8 cellular contexts compared by ENCODE assay signal in the genomic region with DNA sequence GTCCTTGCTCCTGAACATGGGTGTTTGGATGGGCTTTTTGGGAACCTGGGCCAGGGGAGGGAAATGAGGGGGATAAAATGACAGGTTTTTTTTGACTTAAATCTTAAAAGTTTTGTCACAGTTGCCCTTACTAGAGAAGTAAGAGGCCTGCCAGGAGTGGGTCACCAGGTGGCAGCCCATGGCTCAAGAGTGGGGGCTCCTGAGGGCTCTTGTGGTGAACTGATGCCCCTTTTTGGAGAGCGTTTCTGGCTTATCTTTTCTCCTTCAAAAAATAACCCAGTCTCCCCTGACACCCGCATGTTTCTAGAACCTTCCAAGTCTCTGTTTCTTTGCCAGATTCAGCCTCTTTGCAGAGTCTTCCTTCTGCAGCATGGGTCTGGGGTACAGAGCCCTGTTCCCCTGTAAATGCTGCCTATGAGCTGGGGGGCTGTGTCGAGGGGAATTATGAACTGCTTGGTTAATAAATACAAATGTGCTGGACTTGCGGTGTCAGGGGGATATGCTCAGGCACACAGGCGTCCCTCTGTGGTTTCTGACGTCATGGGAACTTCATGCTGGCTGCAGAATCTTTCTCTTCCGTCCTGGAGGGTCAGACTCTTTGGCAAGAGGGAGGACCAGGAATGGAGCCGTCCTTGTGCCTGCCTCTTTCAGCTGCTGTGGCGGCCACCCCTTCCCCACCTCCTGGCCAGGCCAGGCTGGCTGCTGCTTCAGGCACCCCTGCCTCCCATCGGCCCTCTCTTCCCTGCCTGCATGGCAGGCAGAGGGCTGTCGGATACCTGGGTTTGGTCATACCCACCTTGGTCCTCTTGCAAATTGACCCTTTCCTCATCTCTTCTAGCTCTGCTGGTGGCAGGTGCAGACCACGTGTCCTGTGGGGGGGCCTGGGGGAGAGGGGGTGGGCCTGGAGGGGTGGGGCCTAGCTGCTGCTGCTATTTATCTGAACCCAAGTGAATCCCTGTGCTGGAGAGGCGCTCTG. TPM values are rescaled to one million over a fixed set of nuclear protein-coding genes. Genes with fewer than 3 reads are reported as not detected.
A peak's percentile ranks its signal among the peaks of the same experiment; 100 is the strongest.
DNase-seq lines count a peak whose midpoint lies in the region; ATAC-seq and TF ChIP-seq lines count a peak whose summit lies in the region.

No MANE protein-coding gene starts in this region.

- peak overlapping the region; percentile 97 to 100 (median 100) for H3K27ac ChIP-seq in body of pancreas
- H3K27ac ChIP-seq in skeletal muscle tissue (ENCODE audit: low read depth, low read length), result peak overlapping the region; percentile 100

- TF ChIP-seq POLR2A in GM18526 (IDR thresholded peaks at IDR 0.05; ENCODE audit: extremely low read depth, insufficient read length) (peak; percentile 36), body of pancreas (IDR thresholded peaks at IDR 0.05) (peak; percentile 9 to 45 (median 40))

- H3K4me3 ChIP-seq in AG04449 (ENCODE audit: low read depth, low read length) (peak overlapping the region; percentile 36), body of pancreas (no peak overlapping the region), iPS-18c (ENCODE audit: insufficient read depth, low read depth, low read length) (peak overlapping the region; percentile 34), skeletal muscle tissue (ENCODE audit: low read length in 3 of 3) (peak overlapping the region; percentile 72 to 87 (median 79))

- CTCF ChIA-PET in AG04449 (lab: Yijun Ruan, JAX), result interaction anchor here (0.7 to 24.0 kb wide), 27 partner anchors 9 to 500 kb away, joined by 3 to 735 read pairs (median 10); a partner anchor contains a TSS

- ATAC-seq in body of pancreas (peak; percentile 15), GM18867 (IDR thresholded peaks at IDR 0.05; ENCODE audit: unreplicated experiment) (no peak)

- TF ChIP-seq CTCF in AG04449 (IDR thresholded peaks at IDR 0.05; ENCODE audit: insufficient read depth, low read length, missing control alignments) (no peak), body of pancreas (IDR thresholded peaks at IDR 0.05) (no peak)

- peak overlapping the region; percentile 75 to 100 (median 92) for H3K9ac ChIP-seq in skeletal muscle tissue (ENCODE audit: low read depth in 1 of 3, low read length in 3 of 3)

- POLR2A ChIA-PET in AG04449 (lab: Yijun Ruan, JAX), result interaction anchor here (1.0 to 11.6 kb wide), 11 partner anchors 33 to 485 kb away, joined by 3 to 233 read pairs (median 13); a partner anchor contains a TSS

- intact Hi-C loops in body of pancreas (cut with DNase I), result loop anchor here (2.0 kb wide), 1 partner anchor 31 kb away; no protein-coding TSS in a partner anchor

- 10 to 17% methylated on average over 8 to 13 of the region's 13 CpGs for WGBS in body of pancreas, 2 donors

- peaks cover 74% of the 10 kb centered on the region for H3K4me1 ChIP-seq in body of pancreas
- peaks cover 75 to 86% (median 78%) of the 10 kb centered on the region in 3 donors for H3K4me1 ChIP-seq in skeletal muscle tissue (ENCODE audit: control insufficient read depth in 3 of 3, insufficient read depth in 3 of 3, low read length in 3 of 3)

- no peaks in the 10 kb centered on the region for H3K9me3 ChIP-seq in body of pancreas
- H3K9me3 ChIP-seq in iPS-18c (ENCODE audit: control insufficient read depth, insufficient read depth, low read length), result no peaks in the 10 kb centered on the region
- H3K9me3 ChIP-seq in skeletal muscle tissue (ENCODE audit: control insufficient read depth in 3 of 3, low read length in 3 of 3), result no peaks in the 10 kb centered on the region

- DNase-seq in AG04449 (ENCODE audit: low read depth, low spot score) (peak; percentile 83), NOMO-1 (lab: John Stamatoyannopoulos, UW; ENCODE audit: unreplicated experiment in 2 of 2) (peak; percentile 47 to 50), body of pancreas (peak; percentile 51 to 87 (median 63)), DMS153 treated with DMSO at 0.1 percent for 48 hours (lab: John Stamatoyannopoulos, UW; ENCODE audit: unreplicated experiment) (no peak)

- no peaks in the 10 kb centered on the region for H3K27me3 ChIP-seq in body of pancreas
- no peaks in the 10 kb centered on the region for H3K27me3 ChIP-seq in skeletal muscle tissue (ENCODE audit: control insufficient read depth in 3 of 3, insufficient read depth in 3 of 3, low read length in 3 of 3)

- H3K36me3 ChIP-seq in body of pancreas (replicated peaks in 1 of 2; ENCODE audit: insufficient read depth in 1 of 2, low read depth in 2 of 2), result no peaks in the 10 kb centered on the region
- H3K36me3 ChIP-seq in skeletal muscle tissue (ENCODE audit: control insufficient read depth in 3 of 3, insufficient read depth in 3 of 3, low read length in 3 of 3), result peaks cover 16 to 27% (median 26%) of the 10 kb centered on the region in 3 donors

RNA-seq across cellular contexts. Expression of a gene that starts 30.1 kb away (rescaled TPM):
- total RNA-seq in body of pancreas (10 to 100 TPM; 32.7 to 52.1 TPM), skeletal muscle tissue (66.8 TPM)

RNA-seq across cellular contexts. Expression of a gene that starts 30.8 kb away (rescaled TPM):
- total RNA-seq in body of pancreas (100 to 1,000 TPM in 1 of 2 donors, 10 to 100 TPM in 1; 84.8 to 112 TPM), skeletal muscle tissue (27.1 TPM)

RNA-seq across cellular contexts. Expression of a gene that starts 36.7 kb away (rescaled TPM):
- total RNA-seq in body of pancreas (1 to 10 TPM; 3.0 to 4.4 TPM), skeletal muscle tissue (16.7 TPM)

Comparison
In these comparisons a context has a peak if more than half of its experiments do, and no peak if none do; other contexts are left out.
1. H3K4me3 ChIP-seq: peak in AG04449 (single experiment), iPS-18c (single experiment) and skeletal muscle tissue (3 of 3); none in body of pancreas (0 of 2).